Comparison of ENCODE assay signal across 11 cellular contexts in genomic region chr5:88836195-88836838, GRCh38. TPM values are rescaled to one million over a fixed set of nuclear protein-coding genes. Genes with fewer than 3 reads are reported as not detected.
A peak's percentile ranks its signal among the peaks of the same experiment; 100 is the strongest.
DNase-seq lines count a peak whose midpoint lies in the region; ATAC-seq, FAIRE-seq and TF ChIP-seq lines count a peak whose summit lies in the region.
"Had no signal": no experiment of that assay in that cellular context is flagged by ENCODE, and none has a peak within 500 bp of the region (broad histone marks: within the 10 kb centered on the region; RNA-seq: fewer than 3 reads in every experiment).

No MANE protein-coding gene starts in this region.

- H3K23me2 ChIP-seq in H1 (ENCODE audit: low read depth, low read length), result no peaks in the 10 kb centered on the region

- intact Hi-C loops in lower leg skin (cut with DNase I; ENCODE audit: low total_unique reads), result no loop called here

- H3K27ac ChIP-seq in MM.1S (ENCODE audit: low read length) (peak overlapping the region; percentile 24; the same call in 1 of the 2 replicates), H1 (ENCODE audit: low read depth, low read length) (no peak overlapping the region), mesendoderm (ENCODE audit: low read depth, low read length) (no peak overlapping the region)

- H3K23ac ChIP-seq in H1 (ENCODE audit: insufficient read length) (no peak overlapping the region), mesendoderm (ENCODE audit: low read length) (no peak overlapping the region)

- H3K14ac ChIP-seq in H1 (ENCODE audit: insufficient read length), result no peak overlapping the region

- no peak for TF ChIP-seq CTCF in MM.1S (IDR thresholded peaks at IDR 0.05; ENCODE audit: low read length)
- TF ChIP-seq CTCF in H1 (IDR thresholded peaks at IDR 0.05; ENCODE audit: control extremely low read depth in 1 of 3, insufficient read depth in 1 of 3, low read depth in 1 of 3, low read length in 3 of 3), result no peak
- TF ChIP-seq CTCF in lower leg skin (IDR thresholded peaks at IDR 0.05), result no peak

- no peak overlapping the region for H3K18ac ChIP-seq in H1 (ENCODE audit: extremely low read depth, low read length)
- no peak overlapping the region for H3K18ac ChIP-seq in mesendoderm (ENCODE audit: low read length)

- H3K9me3 ChIP-seq in MM.1S (replicated peaks; ENCODE audit: insufficient read depth, low read length) (no peaks in the 10 kb centered on the region), H1 (ENCODE audit: insufficient read depth in 2 of 2, low read depth in 1 of 2, low read length in 1 of 2) (no peaks in the 10 kb centered on the region)

- H2AFZ ChIP-seq in MM.1S (ENCODE audit: low read length) (no peak overlapping the region), H1 (ENCODE audit: low read length) (peak overlapping the region; percentile 96)

- H3K4me2 ChIP-seq in MM.1S (ENCODE audit: low read depth, low read length) (peak overlapping the region; percentile 15; the same call in 1 of the 2 replicates), H1 (ENCODE audit: insufficient read depth in 1 of 2, low read depth in 2 of 2, low read length in 2 of 2) (no peak overlapping the region), mesendoderm (ENCODE audit: low read length) (no peak overlapping the region)

- H4K5ac ChIP-seq in H1 (ENCODE audit: insufficient read length, low read depth, low read length) (no peak overlapping the region), mesendoderm (ENCODE audit: low read length) (no peak overlapping the region)

- no peak overlapping the region for H3K56ac ChIP-seq in H1 (replicated peaks; ENCODE audit: insufficient read length, low read depth, low read length)
- H3K56ac ChIP-seq in mesendoderm (ENCODE audit: low read length), result no peak overlapping the region

- H2BK15ac ChIP-seq in H1 (ENCODE audit: low read length), result no peak overlapping the region; the same call in 1 of the 2 replicates
- H2BK15ac ChIP-seq in mesendoderm (replicated peaks; ENCODE audit: low read depth), result no peak overlapping the region

- no peak overlapping the region for H2BK20ac ChIP-seq in H1 (ENCODE audit: low read length)

- H4K20me1 ChIP-seq in MM.1S (ENCODE audit: insufficient read depth, low read length), result peaks cover 5% of the 10 kb centered on the region; the same call in 1 of the 2 replicates
- H4K20me1 ChIP-seq in H1 (replicated peaks in 1 of 2; ENCODE audit: control insufficient read depth in 1 of 2, insufficient read depth in 2 of 2, low read length in 2 of 2), result no peaks in the 10 kb centered on the region

- H3K4ac ChIP-seq in H1 (replicated peaks; ENCODE audit: insufficient read length, low read depth, low read length), result no peak overlapping the region
- no peak overlapping the region for H3K4ac ChIP-seq in mesendoderm (ENCODE audit: low read depth, low read length)

- 73% methylated on average over 5 of the region's 5 CpGs; no CpG with 5 or more reads in 1 of the 2 experiments for WGBS in H1 (ENCODE audit: extremely low coverage in 1 of 2, insufficient coverage in 1 of 2, insufficient read length in 1 of 2, insufficient replicate concordance in 2 of 2, low coverage in 1 of 2, low lambda C conversion rate in 2 of 2, missing lambda C conversion rate in 1 of 2), 2 experiments
- WGBS in mesendoderm (ENCODE audit: extremely low coverage, insufficient coverage, low lambda C conversion rate), result no CpG with 5 or more reads among the region's 5 CpGs
- 22 to 28% methylated on average over 5 of the region's 5 CpGs for WGBS in lower leg skin, 2 donors

- no peak overlapping the region for H3K4me3 ChIP-seq in MM.1S (ENCODE audit: low read length)
- H3K4me3 ChIP-seq in H1 (ENCODE audit: extremely low read depth in 1 of 4, insufficient read depth in 2 of 4, low read depth in 3 of 4, low read length in 4 of 4), result no peak overlapping the region
- no peak overlapping the region for H3K4me3 ChIP-seq in mesendoderm (ENCODE audit: low read length)
- no peak overlapping the region for H3K4me3 ChIP-seq in lower leg skin (ENCODE audit: low read depth, poor library complexity, severe bottlenecking)

- DNase-seq in MM.1S (no peak), H1 (ENCODE audit: low read depth in 1 of 2, low spot score in 2 of 2) (no peak), mesendoderm (peak; percentile 77), ureter (ENCODE audit: low spot score) (peak; percentile 43), epidermal melanocyte (ENCODE audit: insufficient read length, low spot score) (no peak), lower leg skin (ENCODE audit: low spot score in 2 of 2) (no peak)
- DNase-seq in NK-92 treated with Interleukin-12 subunit alpha and Interleukin-12 subunit beta, amount 100 ng/mL, for 24 hours (lab: John Stamatoyannopoulos, UW), result no peak
- DNase-seq: activated CD4-positive, alpha-beta T cell treated with anti-CD3 and anti-CD28 coated beads, Interleukin-2, amount 50 U/mL, for 48 hours; NCI-H2171 treated with DMSO at 0.1 percent for 48 hours had no signal

- no peaks in the 10 kb centered on the region for H3K9me2 ChIP-seq in MM.1S (replicated peaks; ENCODE audit: insufficient read depth, low read length)

- H2AK5ac ChIP-seq in H1 (ENCODE audit: low read depth, low read length) (no peak overlapping the region), mesendoderm (ENCODE audit: low read length) (no peak overlapping the region)

- no peak overlapping the region for H4K8ac ChIP-seq in H1 (ENCODE audit: extremely low read depth, insufficient read depth, low read length)
- no peak overlapping the region for H4K8ac ChIP-seq in mesendoderm (ENCODE audit: low read depth, low read length)

- no peak for TF ChIP-seq RAD21 in H1 (IDR thresholded peaks at IDR 0.05 in 1 of 2, conservative IDR thresholded peaks at IDR 0.05 in 1 of 2; ENCODE audit: low read depth in 2 of 2, low read length in 2 of 2)

- TF ChIP-seq POLR2A in H1 (IDR thresholded peaks at IDR 0.05; ENCODE audit: control extremely low read depth in 1 of 2, low read depth in 2 of 2, low read length in 2 of 2) (no peak), lower leg skin (IDR thresholded peaks at IDR 0.05) (no peak)

- POLR2A ChIA-PET in H1 (lab: Charles Lee; ENCODE audit: partially characterized antibody), result interaction anchor here (0.9 kb wide), 1 partner anchor 8 kb away, joined by 3 read pairs; no protein-coding TSS in a partner anchor

- no peak for TF ChIP-seq EP300 in H1 (IDR thresholded peaks at IDR 0.05; ENCODE audit: borderline replicate concordance in 1 of 2, low read depth in 2 of 2, low read length in 2 of 2)

- CTCF ChIA-PET in H1 (lab: Charles Lee; ENCODE audit: partially characterized antibody), result interaction anchor here (0.7 to 1.1 kb wide), 4 partner anchors 10 to 498 kb away, joined by 3 to 4 read pairs (median 3); no protein-coding TSS in a partner anchor

- H3K79me2 ChIP-seq in MM.1S (ENCODE audit: low read length) (peaks cover 99% of the 10 kb centered on the region), H1 (ENCODE audit: control insufficient read depth in 1 of 2, insufficient read depth in 2 of 2, low read length in 2 of 2) (no peaks in the 10 kb centered on the region), mesendoderm (ENCODE audit: control insufficient read depth, insufficient read depth, low read length) (no peaks in the 10 kb centered on the region)

- H2BK12ac ChIP-seq in H1 (ENCODE audit: low read depth, low read length), result no peak overlapping the region

- no peak for ATAC-seq in HG03159 (IDR thresholded peaks at IDR 0.05; ENCODE audit: unreplicated experiment)

- no peak overlapping the region for H2BK5ac ChIP-seq in H1 (ENCODE audit: low read depth, low read length)
- H2BK5ac ChIP-seq in mesendoderm (ENCODE audit: low read length), result no peak overlapping the region

- no peaks in the 10 kb centered on the region; the same call in 1 of the 2 replicates for H3K36me3 ChIP-seq in MM.1S (replicated peaks; ENCODE audit: insufficient read depth, low read length)
- H3K36me3 ChIP-seq in H1 (ENCODE audit: control insufficient read depth in 2 of 4, insufficient read depth in 4 of 4, low read length in 3 of 4), result no peaks in the 10 kb centered on the region
- no peaks in the 10 kb centered on the region for H3K36me3 ChIP-seq in mesendoderm (ENCODE audit: control insufficient read depth, insufficient read depth, low read length)

- H4K91ac ChIP-seq in H1 (replicated peaks; ENCODE audit: insufficient read length, low read length), result no peak overlapping the region

- H3F3A ChIP-seq in MM.1S (ENCODE audit: insufficient read depth, low read length), result peaks cover 47% of the 10 kb centered on the region

- H3K79me1 ChIP-seq in H1 (ENCODE audit: low read depth, low read length) (no peaks in the 10 kb centered on the region), mesendoderm (ENCODE audit: low read length) (no peaks in the 10 kb centered on the region)

- peaks cover 47% of the 10 kb centered on the region for H3K4me1 ChIP-seq in MM.1S (ENCODE audit: low read length)
- peaks cover 0 to 3% (median 1%) of the 10 kb centered on the region in 4 experiments; a peak in 1 of 7 replicates for H3K4me1 ChIP-seq in H1 (replicated peaks in 1 of 4; ENCODE audit: control insufficient read depth in 3 of 4, insufficient read depth in 4 of 4, low read length in 3 of 4)
- no peaks in the 10 kb centered on the region for H3K4me1 ChIP-seq in mesendoderm (ENCODE audit: control insufficient read depth, low read depth, low read length)

- H3K9ac ChIP-seq in MM.1S (ENCODE audit: low read length) (no peak overlapping the region), H1 (replicated peaks in 1 of 4; ENCODE audit: extremely low read depth in 1 of 4, low read depth in 3 of 4, low read length in 3 of 4) (no peak overlapping the region), mesendoderm (ENCODE audit: low read length) (no peak overlapping the region)

- FAIRE-seq in H1 (lab: Jason Lieb, UNC), result peak; percentile 19
- FAIRE-seq: endometrium had no signal

- no peaks in the 10 kb centered on the region for H3K27me3 ChIP-seq in MM.1S (replicated peaks; ENCODE audit: insufficient read depth, low read length)
- no peaks in the 10 kb centered on the region for H3K27me3 ChIP-seq in H1 (replicated peaks in 1 of 4; ENCODE audit: control insufficient read depth in 3 of 4, extremely low read depth in 1 of 4, insufficient read depth in 3 of 4, low read length in 3 of 4)
- no peaks in the 10 kb centered on the region for H3K27me3 ChIP-seq in mesendoderm (ENCODE audit: insufficient read depth, low read length, poor library complexity)

- H2BK120ac ChIP-seq in H1 (replicated peaks; ENCODE audit: low read depth, low read length), result no peak overlapping the region
- no peak overlapping the region for H2BK120ac ChIP-seq in mesendoderm (ENCODE audit: low read depth, low read length)

RNA-seq across cellular contexts. Expression of gene MEF2C, which starts 46.7 kb away (rescaled TPM):
- total RNA-seq in H1 (2021; fragmentation: NEBNext Ultra II Directional; extraction: Animal tissue kit (Norgen Biotek cat#: 25700)), result 0.99 and 1.4 TPM in 2 replicates
- polyA plus RNA-seq in H1 (2011; rRNA removed), result 0.59 and 0.75 TPM in 2 replicates
- polyA plus RNA-seq in H1 (2011; cell fraction: cytosol; rRNA removed), result 0.22 TPM
- 1.0 TPM for polyA plus RNA-seq in H1 (2011; cell fraction: nucleus; rRNA removed)
- polyA plus RNA-seq in H1 (2012, experiment 1 of 2), result 0.35 to 1.3 TPM (median 1.0 TPM) in 4 replicates
- polyA plus RNA-seq in H1 (2012, experiment 2 of 2), result not detected
- polyA plus RNA-seq in H1 (2013, experiment 1 of 2), result 1.1 TPM
- 0.87 TPM for polyA plus RNA-seq in H1 (2013, experiment 2 of 2)
- 1.4 and 2.0 TPM in 2 replicates for polyA minus RNA-seq in H1 (2011; rRNA and poly(A)+ RNA removed)
- not detected for polyA minus RNA-seq in H1 (2011; cell fraction: cytosol; rRNA and poly(A)+ RNA removed)
- 4.0 TPM for polyA minus RNA-seq in H1 (2011; cell fraction: nucleus; rRNA and poly(A)+ RNA removed)
- 0.60 TPM for polyA plus RNA-seq in mesendoderm (2013, experiment 1 of 2)
- 0.25 TPM for polyA plus RNA-seq in mesendoderm (2013, experiment 2 of 2)
- 57.7 TPM for total RNA-seq in ureter
- 10 to 100 TPM in 2 of 4 donors, 1 to 10 TPM in 2; 2.4 to 15.5 (median 8.1) TPM for total RNA-seq in lower leg skin

Comparison
In these comparisons a context has a peak if more than half of its experiments do, and no peak if none do; other contexts are left out.
1. DNase-seq: peak in mesendoderm (single experiment) and ureter (single experiment); none in MM.1S (single experiment), H1 (0 of 2), epidermal melanocyte (single experiment), NK-92 treated with Interleukin-12 subunit alpha and Interleukin-12 subunit beta, amount 100 ng/mL, for 24 hours (single experiment) and lower leg skin (0 of 2).